24 cellular contexts compared by ENCODE assay signal in genomic region chr13:95124959-95125358, GRCh38.
"Had no signal": no experiment of that assay in that cellular context is flagged by ENCODE, and none has a peak within 500 bp of the region (broad histone marks: within the 10 kb centered on the region; RNA-seq: fewer than 3 reads in every experiment).

No MANE protein-coding gene starts in this region.

- H3K4me1 ChIP-seq: left lung, tibial nerve had no signal

- H3K9me3 ChIP-seq: esophagus squamous epithelium, left lung, mucosa of descending colon, neutrophil, pancreas, right lobe of liver, thoracic aorta, tibial nerve, upper lobe of left lung had no signal

- DNase-seq: cortex of kidney; effector memory CD8-positive, alpha-beta T cell; esophagus squamous epithelium; hypothalamus; immature natural killer cell; islet precursor cell; left lung; mesenchymal stem cell; mucosa of descending colon; naive B cell; pancreas; right lobe of liver; small intestine; stimulated activated CD4-positive, alpha-beta T cell treated with anti-CD3 and anti-CD28 coated beads, Interleukin-15, amount 100 ng/mL, for 24 hours; stimulated activated CD4-positive, alpha-beta T cell treated with anti-CD3 and anti-CD28 coated beads, Interleukin-2, amount 100 ng/mL, for 48 hours; stimulated activated naive B cell treated with anti-CD40 and anti-IgM and Interleukin-4, amounts not matched to agents 10 μg/mL and 1 μg/mL and 100 μg/mL, for 72 hours; upper lobe of left lung had no signal

- H3K27ac ChIP-seq: epithelial cell of prostate, esophagus squamous epithelium, left lung, neutrophil, pancreas, right lobe of liver, thoracic aorta, tibial nerve, upper lobe of left lung had no signal

- ATAC-seq: effector memory CD8-positive, alpha-beta T cell; left lung; mucosa of descending colon; natural killer cell treated with Interleukin-12 subunit alpha and Interleukin-12 subunit beta and Interleukin-15 and Interleukin-18, amount 100 ng/mL, for 72 hours; pancreas; stimulated activated naive B cell treated with anti-CD40 and anti-IgM and Interleukin-4, amounts not matched to agents 10 μg/mL and 1 μg/mL and 100 μg/mL, for 72 hours had no signal

- H3K4me3 ChIP-seq: esophagus squamous epithelium, left lung, mucosa of descending colon, pancreas, right lobe of liver, thoracic aorta, tibial nerve, upper lobe of left lung had no signal

- FAIRE-seq: frontal cortex, pancreas, small intestine, urothelium cell line had no signal
